Comparison of ENCODE assay signal across 1 cellular context in genomic region chr9:68872026-68872501, GRCh38.
A peak's percentile ranks its signal among the peaks of the same experiment; 100 is the strongest.
TF ChIP-seq lines count a peak whose summit lies in the region.

No MANE protein-coding gene starts in this region.

TF ChIP-seq in H1, 55 proteins besides CTCF, POLR2A, EP300 and RAD21 (continued from another document):
- TF ChIP-seq CHD1 (IDR thresholded peaks at IDR 0.05; ENCODE audit: low read depth, low read length) (no peak), POLR2AphosphoS5 (IDR thresholded peaks at IDR 0.05; ENCODE audit: low read depth, low read length) (peak; percentile 76; the same call in 1 of the 2 replicates), ATF2 (IDR thresholded peaks at IDR 0.05; ENCODE audit: low read length) (peak; percentile 87), EGR1 (IDR thresholded peaks at IDR 0.05; ENCODE audit: borderline replicate concordance, low read depth, low read length) (no peak), KDM5A (IDR thresholded peaks at IDR 0.05; ENCODE audit: low read length) (no peak), ATF3 (IDR thresholded peaks at IDR 0.05; ENCODE audit: insufficient read depth, low read depth, low read length) (no peak), NANOG (IDR thresholded peaks at IDR 0.05; ENCODE audit: insufficient read depth, low read depth, low read length, poor library complexity, severe bottlenecking) (peak; percentile 97), SP1 (IDR thresholded peaks at IDR 0.05; ENCODE audit: low read depth, low read length) (peak; percentile 91), RBBP5 (IDR thresholded peaks at IDR 0.05; ENCODE audit: borderline replicate concordance, low read depth, low read length) (peak; percentile 62; the same call in 1 of the 2 replicates), TEAD4 (IDR thresholded peaks at IDR 0.05; ENCODE audit: low read depth, low read length) (peak; percentile 83; the same call in 1 of the 2 replicates), CHD7 (IDR thresholded peaks at IDR 0.05; ENCODE audit: insufficient replicate concordance, low read length) (peak; percentile 72), SIRT6 (IDR thresholded peaks at IDR 0.05; ENCODE audit: low read length) (no peak), GTF2F1 (IDR thresholded peaks at IDR 0.05; ENCODE audit: borderline replicate concordance, low read depth, low read length) (no peak), USF2 (IDR thresholded peaks at IDR 0.05; ENCODE audit: low read length) (no peak), JUN (IDR thresholded peaks at IDR 0.05; ENCODE audit: low read depth, low read length) (no peak), BCL11A (IDR thresholded peaks at IDR 0.05; ENCODE audit: low read depth in 2 of 2, low read length in 2 of 2) (peak in 1 of 2 experiments; percentile 91), CEBPB (IDR thresholded peaks at IDR 0.05; ENCODE audit: low read depth, low read length) (no peak), TCF12 (IDR thresholded peaks at IDR 0.05; ENCODE audit: low read depth, low read length) (peak; percentile 93), PHF8 (conservative IDR thresholded peaks at IDR 0.05; ENCODE audit: low read depth, low read length) (no peak), SP2 (IDR thresholded peaks at IDR 0.05; ENCODE audit: low read length) (no peak), CTBP2 (IDR thresholded peaks at IDR 0.05; ENCODE audit: borderline replicate concordance, insufficient read depth, insufficient read length, low read length) (peak; percentile 88), YY1 (IDR thresholded peaks at IDR 0.05; ENCODE audit: low read depth, low read length) (0 out of 2 replicates have a peak, but pooled peaks have one; percentile 30), TBP (IDR thresholded peaks at IDR 0.05; ENCODE audit: low read depth, low read length) (no peak), E2F6 (IDR thresholded peaks at IDR 0.05) (peak; percentile 63), SAP30 (IDR thresholded peaks at IDR 0.05; ENCODE audit: insufficient read depth, insufficient replicate concordance, low read length) (no peak), SIN3A (conservative IDR thresholded peaks at IDR 0.05 in 1 of 2, IDR thresholded peaks at IDR 0.05 in 1 of 2; ENCODE audit: low read depth in 1 of 2, low read length in 2 of 2) (0 out of 4 replicates have a peak, but pooled peaks of 1 of the 2 experiments have one; percentile 56), HDAC2 (IDR thresholded peaks at IDR 0.05; ENCODE audit: borderline replicate concordance in 1 of 2, low read depth in 2 of 2, low read length in 2 of 2) (peak; percentile 91 to 96; a peak in 3 of 4 replicates), ZNF274 (IDR thresholded peaks at IDR 0.05; ENCODE audit: borderline replicate concordance, extremely low read depth, low read length) (no peak), SP4 (IDR thresholded peaks at IDR 0.05; ENCODE audit: low read length) (no peak), SUZ12 (IDR thresholded peaks at IDR 0.05; ENCODE audit: low read length) (no peak), CBX5 (IDR thresholded peaks at IDR 0.05; ENCODE audit: low read depth, low read length) (no peak), BACH1 (IDR thresholded peaks at IDR 0.05; ENCODE audit: low read length) (peak; percentile 63; the same call in 1 of the 2 replicates)
